Comparison of ENCODE assay signal across 18 cellular contexts in genomic region chr5:1815881-1816292, GRCh38. TPM values are rescaled to one million over a fixed set of nuclear protein-coding genes. Genes with fewer than 3 reads are reported as not detected.
DNase-seq lines count a peak whose midpoint lies in the region; ATAC-seq, FAIRE-seq and TF ChIP-seq lines count a peak whose summit lies in the region.
"Had no signal": no experiment of that assay in that cellular context is flagged by ENCODE, and none has a peak within 500 bp of the region (broad histone marks: within the 10 kb centered on the region; RNA-seq: fewer than 3 reads in every experiment).

No MANE protein-coding gene starts in this region.

- TF ChIP-seq EP300 in K562 (IDR thresholded peaks at IDR 0.05; ENCODE audit: low read length) (no peak), suprapubic skin (IDR thresholded peaks at IDR 0.05) (no peak)

- in situ Hi-C loops in SK-MEL-5 (cut with HindIII; ENCODE audit: low pct_unique_long_range_greater_than_20kb, low sequenced_read_pairs), result no loop called here
- in situ Hi-C loops in K562 (cut with MboI), result no loop called here

- H3K4me2 ChIP-seq in K562 (ENCODE audit: insufficient read depth, low read length), result no peak overlapping the region

- no peak for TF ChIP-seq RAD21 in K562 (CRISPR knock-in tag; conservative IDR thresholded peaks at IDR 0.05 in 1 of 2, IDR thresholded peaks at IDR 0.05 in 1 of 2)

- WGBS in K562 (ENCODE audit: insufficient coverage, low coverage, missing lambda C conversion rate), result 94% methylated on average over 17 of the region's 17 CpGs
- WGBS in suprapubic skin, result 93% methylated on average over 15 of the region's 17 CpGs

- peaks cover 8% of the 10 kb centered on the region for H4K20me1 ChIP-seq in K562 (replicated peaks; ENCODE audit: control insufficient read depth, insufficient read depth, low read length)

- no peaks in the 10 kb centered on the region; a peak in 1 of 5 replicates for H3K4me1 ChIP-seq in K562 (replicated peaks in 1 of 2; ENCODE audit: control insufficient read depth in 2 of 2, insufficient read depth in 2 of 2, low read length in 2 of 2)
- no peaks in the 10 kb centered on the region for H3K4me1 ChIP-seq in left lung
- no peaks in the 10 kb centered on the region for H3K4me1 ChIP-seq in suprapubic skin
- H3K4me1 ChIP-seq: SJSA1 had no signal

- no peak overlapping the region for H2AFZ ChIP-seq in K562 (ENCODE audit: low read depth, low read length)

- TF ChIP-seq CTCF in K562 (IDR thresholded peaks at IDR 0.05 in 2 of 3, conservative IDR thresholded peaks at IDR 0.05 in 1 of 3; ENCODE audit: insufficient read depth in 2 of 3, low read depth in 1 of 3, low read length in 3 of 3) (no peak), left lung (IDR thresholded peaks at IDR 0.05) (no peak), suprapubic skin (IDR thresholded peaks at IDR 0.05) (no peak)

- no peak overlapping the region for H3K9ac ChIP-seq in K562 (ENCODE audit: insufficient read depth in 1 of 2, low read depth in 2 of 2, low read length in 2 of 2)

- no peaks in the 10 kb centered on the region for H3K27me3 ChIP-seq in K562 (ENCODE audit: control insufficient read depth in 2 of 2, insufficient read depth in 2 of 2, low read length in 2 of 2)
- no peaks in the 10 kb centered on the region for H3K27me3 ChIP-seq in left lung
- H3K27me3 ChIP-seq in suprapubic skin, result no peaks in the 10 kb centered on the region
- H3K27me3 ChIP-seq: SJSA1 had no signal

- no peak for TF ChIP-seq POLR2A in K562 (conservative IDR thresholded peaks at IDR 0.05)
- TF ChIP-seq POLR2A in suprapubic skin (IDR thresholded peaks at IDR 0.05), result no peak

- no peak for FAIRE-seq in K562 (lab: Jason Lieb, UNC)
- FAIRE-seq: H54 had no signal

- H3K9me3 ChIP-seq in K562 (replicated peaks; ENCODE audit: control insufficient read depth, insufficient read depth, low read depth, low read length), result no peaks in the 10 kb centered on the region
- H3K9me3 ChIP-seq in left lung, result no peaks in the 10 kb centered on the region
- H3K9me3 ChIP-seq in suprapubic skin, result no peaks in the 10 kb centered on the region
- H3K9me3 ChIP-seq: SJSA1 had no signal

- no peak for ATAC-seq in K562
- ATAC-seq in left lung, result no peak
- no peak for ATAC-seq in HG02885 (IDR thresholded peaks at IDR 0.05; ENCODE audit: poor library complexity, unreplicated experiment)

- no TSS peak for BruUV-seq in K562 (replicated peaks; lab: Mats Ljungman, UMichigan)

- intact Hi-C loops in K562 (cut with micrococcal nuclease), result no loop called here
- intact Hi-C loops in left lung (cut with DNase I), result no loop called here

- POLR2A ChIA-PET in K562 (lab: Yijun Ruan, JAX), result no interaction called here

- H3K36me3 ChIP-seq in K562 (ENCODE audit: control insufficient read depth, insufficient read depth, low read length) (peaks cover 99% of the 10 kb centered on the region), left lung (peaks cover 0 to 95% of the 10 kb centered on the region in 2 donors), suprapubic skin (peaks cover 92% of the 10 kb centered on the region)

- no peak overlapping the region for H3K4me3 ChIP-seq in K562
- no peak overlapping the region for H3K4me3 ChIP-seq in left lung
- no peak overlapping the region for H3K4me3 ChIP-seq in suprapubic skin
- H3K4me3 ChIP-seq: SJSA1 had no signal

- no peak overlapping the region for H3K27ac ChIP-seq in K562 (ENCODE audit: extremely low read depth, low read depth, low read length)
- no peak overlapping the region for H3K27ac ChIP-seq in left lung
- H3K27ac ChIP-seq in suprapubic skin, result no peak overlapping the region
- H3K27ac ChIP-seq: SJSA1 had no signal

- H3K9me1 ChIP-seq in K562 (ENCODE audit: control insufficient read depth, insufficient read depth, low read length), result no peaks in the 10 kb centered on the region

- DNase-seq in SK-MEL-5 (ENCODE audit: low read depth, low spot score) (peak; percentile 29), K562 (ENCODE audit: extremely low read depth in 1 of 4, low spot score in 3 of 4) (no peak), left lung (peak; percentile 24 to 54), suprapubic skin (ENCODE audit: low spot score in 2 of 2) (peak; percentile 40 to 70), CD1c-positive myeloid dendritic cell (ENCODE audit: extremely low spot score) (no peak)
- DNase-seq in stimulated activated CD4-positive, alpha-beta T cell treated with anti-CD3 and anti-CD28 coated beads, Interleukin-12 subunit alpha, Interleukin-12 subunit beta, amount 100 ng/mL, for 4 hours, result no peak
- DNase-seq: ACHN, AML-193, COR-L47, DMS153, IMR-90, NCI-H1105 treated with DMSO at 0.1 percent for 48 hours, NCI-H1930, NCI-H69, OCI-M1 had no signal

- peaks cover 24% of the 10 kb centered on the region for H3K79me2 ChIP-seq in K562 (ENCODE audit: control insufficient read depth, insufficient read depth, low read length)

- CTCF ChIA-PET in K562 (lab: Yijun Ruan, JAX; ENCODE audit: low intra/inter-chr PET ratio), result no interaction called here

TF ChIP-seq in K562, 482 proteins besides CTCF, POLR2A, EP300 and RAD21:
- TF ChIP-seq DNMT1 (IDR thresholded peaks at IDR 0.05), result no peak
- 0 out of 2 replicates have a peak, but pooled peaks have one; percentile 11 for TF ChIP-seq POLR2G (IDR thresholded peaks at IDR 0.05; ENCODE audit: low read depth, low read length)
- no peak for TF ChIP-seq ZNF584 (CRISPR knock-in tag; IDR thresholded peaks at IDR 0.05; ENCODE audit: low read depth)

RNA-seq across cellular contexts. Expression of gene NDUFS6, which starts 14.7 kb away (rescaled TPM):
- total RNA-seq in SK-MEL-5 (2014; rRNA removed; shearing (Covaris generic)), result 88.1 and 93.4 TPM in 2 replicates
- polyA plus RNA-seq in SK-MEL-5 (2015; cell fraction: cytosol; rRNA removed), result 114 and 263 TPM in 2 replicates
- polyA plus RNA-seq in SK-MEL-5 (2015; cell fraction: nucleus; rRNA removed), result 9.3 and 21.4 TPM in 2 replicates
- 19.2 and 34.5 TPM in 2 replicates for total RNA-seq in K562 (2011; cell fraction: chromatin; rRNA removed; ENCODE audit: low replicate concordance)
- total RNA-seq in K562 (2011; cell fraction: nucleolus; rRNA removed), result 50.4 and 58.7 TPM in 2 replicates
- 40.3 and 48.3 TPM in 2 replicates for total RNA-seq in K562 (2011; cell fraction: nucleoplasm; rRNA removed)
- total RNA-seq in K562 (2014; rRNA removed) (187 and 258 TPM in 2 replicates), K562 (2014; rRNA removed; fragmentation: Illumina TruSeq; extraction: Trizol) (61.1 and 77.0 TPM in 2 replicates), K562 (2015; rRNA removed; fragmentation: Illumina TruSeq; extraction: Trizol) (154 and 169 TPM in 2 replicates), K562 (2021) (97.2 and 104 TPM in 2 replicates), left lung (10 to 100 TPM; 26.8 to 29.0 TPM), suprapubic skin (10 to 100 TPM; 38.9 to 64.5 (median 51.2) TPM)
- polyA plus RNA-seq in K562 (2011; rRNA removed) (52.7 and 54.7 TPM in 2 replicates), K562 (2014; fragmentation: Illumina TruSeq; extraction: Trizol) (73.1 and 114 TPM in 2 replicates), K562 (2014; fragmentation: Nextera tagmentation; extraction: Ambion mirVana) (10 to 100 TPM; 36.1 to 67.5 TPM), K562 (2014; rRNA removed) (238 and 291 TPM in 2 replicates)
- polyA plus RNA-seq in K562 (2011; cell fraction: cytosol; rRNA removed), result 172 and 193 TPM in 2 replicates
- 53.4 and 60.6 TPM in 2 replicates for polyA plus RNA-seq in K562 (2011; cell fraction: nucleus; rRNA removed)
- polyA plus RNA-seq in K562 (2012), result 123 and 325 TPM in 2 replicates
- polyA minus RNA-seq in K562 (2011; rRNA and poly(A)+ RNA removed), result 23.4 and 29.5 TPM in 2 replicates
- polyA minus RNA-seq in K562 (2011; cell fraction: cytosol; rRNA and poly(A)+ RNA removed), result 51.9 and 68.1 TPM in 2 replicates
- polyA minus RNA-seq in K562 (2011; cell fraction: nucleus; rRNA and poly(A)+ RNA removed), result 27.2 and 41.0 TPM in 2 replicates

RNA-seq across cellular contexts. Expression of gene MRPL36, which starts 16.2 kb away (rescaled TPM):
- total RNA-seq in SK-MEL-5 (2014; rRNA removed; shearing (Covaris generic)), result 82.5 and 83.7 TPM in 2 replicates
- 52.1 and 95.1 TPM in 2 replicates for polyA plus RNA-seq in SK-MEL-5 (2015; cell fraction: cytosol; rRNA removed)
- polyA plus RNA-seq in SK-MEL-5 (2015; cell fraction: nucleus; rRNA removed), result 26.9 and 41.9 TPM in 2 replicates
- 26.7 and 58.3 TPM in 2 replicates for total RNA-seq in K562 (2011; cell fraction: chromatin; rRNA removed; ENCODE audit: low replicate concordance)
- total RNA-seq in K562 (2011; cell fraction: nucleolus; rRNA removed), result 61.8 and 76.9 TPM in 2 replicates
- 52.0 and 86.6 TPM in 2 replicates for total RNA-seq in K562 (2011; cell fraction: nucleoplasm; rRNA removed)
- total RNA-seq in K562 (2014; rRNA removed), result 120 and 124 TPM in 2 replicates
- 78.3 and 79.2 TPM in 2 replicates for total RNA-seq in K562 (2014; rRNA removed; fragmentation: Illumina TruSeq; extraction: Trizol)
- 98.6 and 111 TPM in 2 replicates for total RNA-seq in K562 (2015; rRNA removed; fragmentation: Illumina TruSeq; extraction: Trizol)
- total RNA-seq in K562 (2021), result 99.7 and 108 TPM in 2 replicates
- polyA plus RNA-seq in K562 (2011; rRNA removed), result 126 and 153 TPM in 2 replicates
- polyA plus RNA-seq in K562 (2011; cell fraction: cytosol; rRNA removed), result 98.6 and 153 TPM in 2 replicates
- 99.5 and 103 TPM in 2 replicates for polyA plus RNA-seq in K562 (2011; cell fraction: nucleus; rRNA removed)
- 83.2 and 123 TPM in 2 replicates for polyA plus RNA-seq in K562 (2012)
- polyA plus RNA-seq in K562 (2014; fragmentation: Illumina TruSeq; extraction: Trizol), result 120 and 123 TPM in 2 replicates
- polyA plus RNA-seq in K562 (2014; fragmentation: Nextera tagmentation; extraction: Ambion mirVana), result 100 to 1,000 TPM; 550 to 557 TPM
- polyA plus RNA-seq in K562 (2014; rRNA removed), result 184 and 199 TPM in 2 replicates
- polyA minus RNA-seq in K562 (2011; rRNA and poly(A)+ RNA removed), result 53.5 and 58.0 TPM in 2 replicates
- polyA minus RNA-seq in K562 (2011; cell fraction: cytosol; rRNA and poly(A)+ RNA removed), result 31.9 and 33.4 TPM in 2 replicates
- polyA minus RNA-seq in K562 (2011; cell fraction: nucleus; rRNA and poly(A)+ RNA removed), result 37.2 and 53.5 TPM in 2 replicates
- total RNA-seq in left lung, result 10 to 100 TPM; 35.1 to 38.4 TPM
- 10 to 100 TPM; 13.7 to 62.5 (median 41.2) TPM for total RNA-seq in suprapubic skin

Comparison
In these comparisons a context has a peak if more than half of its experiments do, and no peak if none do; other contexts are left out.
1. DNase-seq: peak in SK-MEL-5 (single experiment), left lung (2 of 2) and suprapubic skin (2 of 2); none in K562 (0 of 4), CD1c-positive myeloid dendritic cell (single experiment) and stimulated activated CD4-positive, alpha-beta T cell treated with anti-CD3 and anti-CD28 coated beads, Interleukin-12 subunit alpha, Interleukin-12 subunit beta, amount 100 ng/mL, for 4 hours (single experiment).